Comparison of ENCODE assay signal across 1 cellular context in genomic region chr7:41096921-41097320, GRCh38.
TF ChIP-seq lines count a peak whose summit lies in the region.

No MANE protein-coding gene starts in this region.

TF ChIP-seq in IMR-90, 13 proteins besides CTCF, POLR2A, EP300 and RAD21:
- no peak for TF ChIP-seq MXI1 (IDR thresholded peaks at IDR 0.05; ENCODE audit: borderline replicate concordance, low read depth, low read length)
- peak; percentile 59 for TF ChIP-seq RCOR1 (IDR thresholded peaks at IDR 0.05; ENCODE audit: insufficient replicate concordance, low read length)
- TF ChIP-seq CEBPB (IDR thresholded peaks at IDR 0.05; ENCODE audit: low read depth, low read length) = peak; percentile 44
- no peak for TF ChIP-seq CHD1 (IDR thresholded peaks at IDR 0.05; ENCODE audit: low read depth, low read length)
- no peak for TF ChIP-seq RFX5 (IDR thresholded peaks at IDR 0.05; ENCODE audit: low read depth, low read length)
- no peak for TF ChIP-seq SMC3 (IDR thresholded peaks at IDR 0.05; ENCODE audit: low read depth, low read length)
- TF ChIP-seq MAFK (IDR thresholded peaks at IDR 0.05; ENCODE audit: low read depth, low read length) = no peak
- peak; percentile 11; the same call in 1 of the 2 replicates for TF ChIP-seq NFE2L2 (IDR thresholded peaks at IDR 0.05; ENCODE audit: low read depth, low read length)
- no peak for TF ChIP-seq USF2 (IDR thresholded peaks at IDR 0.05; ENCODE audit: low read depth, low read length)
- TF ChIP-seq BHLHE40 (IDR thresholded peaks at IDR 0.05; ENCODE audit: low read depth, low read length) = peak; percentile 77
- TF ChIP-seq MAZ (IDR thresholded peaks at IDR 0.05; ENCODE audit: borderline replicate concordance, low read depth, low read length) = peak; percentile 43; the same call in 1 of the 2 replicates
- no peak for TF ChIP-seq ELK1 (IDR thresholded peaks at IDR 0.05; ENCODE audit: borderline replicate concordance, low read depth, low read length)
- peak; percentile 39; the same call in 1 of the 2 replicates for TF ChIP-seq FOS (IDR thresholded peaks at IDR 0.05; ENCODE audit: low read depth, low read length)
TF ChIP-seq in IMR-90: peak in this region for 6.
